ENCODE assay signal across 15 cellular contexts in the genomic region with DNA sequence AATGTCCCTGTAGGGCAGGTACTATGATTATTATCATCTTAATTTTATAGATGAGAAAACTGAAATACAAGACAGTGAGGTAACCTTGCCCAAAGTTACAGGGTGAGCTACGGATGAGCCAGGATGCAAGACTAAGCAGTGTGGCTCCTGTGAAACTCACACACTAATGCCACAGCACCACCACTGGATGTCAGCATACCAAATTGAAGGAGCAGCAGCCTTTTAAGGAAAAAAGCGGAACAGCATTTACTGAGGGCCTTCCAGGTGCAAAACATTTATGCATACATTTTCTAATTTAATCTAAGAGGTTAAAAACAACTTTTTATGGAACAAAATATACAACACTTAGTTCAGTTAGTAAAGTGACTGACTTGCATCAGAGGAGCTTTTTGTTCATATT. TPM values are rescaled to one million over a fixed set of nuclear protein-coding genes. Genes with fewer than 3 reads are reported as not detected.
DNase-seq lines count a peak whose midpoint lies in the region; ATAC-seq and TF ChIP-seq lines count a peak whose summit lies in the region.
"Had no signal": no experiment of that assay in that cellular context is flagged by ENCODE, and none has a peak within 500 bp of the region (broad histone marks: within the 10 kb centered on the region; RNA-seq: fewer than 3 reads in every experiment).

No MANE protein-coding gene starts in this region.

- H3K4me3 Mint-ChIP-seq in neural progenitor cell, result peak overlapping the region; percentile 48
- H3K4me3 Mint-ChIP-seq: stimulated activated effector memory CD8-positive, alpha-beta T cell treated with anti-CD3 and anti-CD28 coated beads, Interleukin-12 subunit alpha, Interleukin-12 subunit beta, amount 100 ng/mL, for 72 hours had no signal

- H3K27me3 ChIP-seq in Panc1 (ENCODE audit: control insufficient read depth, insufficient read depth, low read length) (no peaks in the 10 kb centered on the region), neural progenitor cell (no peaks in the 10 kb centered on the region)
- H3K27me3 ChIP-seq: ovary had no signal

- peaks cover 46% of the 10 kb centered on the region for H3K4me1 Mint-ChIP-seq in neural progenitor cell
- H3K4me1 Mint-ChIP-seq: stimulated activated effector memory CD8-positive, alpha-beta T cell treated with anti-CD3 and anti-CD28 coated beads, Interleukin-12 subunit alpha, Interleukin-12 subunit beta, amount 100 ng/mL, for 72 hours had no signal

- peak; percentile 31 for TF ChIP-seq CTCF in Panc1 (IDR thresholded peaks at IDR 0.05)
- TF ChIP-seq CTCF in neural progenitor cell (IDR thresholded peaks at IDR 0.05), result peak; percentile 51

- no peak overlapping the region for H3K27ac Mint-ChIP-seq in neural progenitor cell
- H3K27ac Mint-ChIP-seq: stimulated activated effector memory CD8-positive, alpha-beta T cell treated with anti-CD3 and anti-CD28 coated beads, Interleukin-12 subunit alpha, Interleukin-12 subunit beta, amount 100 ng/mL, for 72 hours had no signal

- H2AFZ ChIP-seq in neural progenitor cell (replicated peaks), result no peak overlapping the region

- no peak overlapping the region for H3K27ac ChIP-seq in Panc1 (ENCODE audit: low read length)
- peak overlapping the region; percentile 93 for H3K27ac ChIP-seq in epithelial cell of prostate
- no peak overlapping the region for H3K27ac ChIP-seq in neural progenitor cell
- H3K27ac ChIP-seq: ovary, SK-N-MC had no signal

- H3K9me3 ChIP-seq in Panc1 (ENCODE audit: control insufficient read depth, insufficient read depth, low read depth, low read length) (no peaks in the 10 kb centered on the region), neural progenitor cell (ENCODE audit: low read depth) (no peaks in the 10 kb centered on the region)
- H3K9me3 ChIP-seq: ovary had no signal

- POLR2A ChIA-PET in Panc1 (lab: Charles Lee), result no interaction called here

- no peak overlapping the region for H3K4me2 ChIP-seq in neural progenitor cell

- H3K36me3 ChIP-seq in Panc1 (ENCODE audit: control insufficient read depth, insufficient read depth, low read length), result no peaks in the 10 kb centered on the region
- no peaks in the 10 kb centered on the region for H3K36me3 ChIP-seq in neural progenitor cell
- H3K36me3 ChIP-seq: ovary had no signal

- no peak overlapping the region for H3K9ac ChIP-seq in neural progenitor cell

- no peaks in the 10 kb centered on the region for H3K9me3 Mint-ChIP-seq in neural progenitor cell
- H3K9me3 Mint-ChIP-seq: stimulated activated effector memory CD8-positive, alpha-beta T cell treated with anti-CD3 and anti-CD28 coated beads, Interleukin-12 subunit alpha, Interleukin-12 subunit beta, amount 100 ng/mL, for 72 hours had no signal

- H3K27me3 Mint-ChIP-seq in neural progenitor cell (ENCODE audit: insufficient read depth, low read depth), result peaks cover 4% of the 10 kb centered on the region

- CTCF ChIA-PET in Panc1 (lab: Charles Lee), result no interaction called here

- ATAC-seq in Panc1 (no peak; the same call in 1 of the 2 replicates), GM19463 (IDR thresholded peaks at IDR 0.05; ENCODE audit: unreplicated experiment) (no peak), GM21723 (IDR thresholded peaks at IDR 0.05; ENCODE audit: unreplicated experiment) (no peak)
- ATAC-seq: GM12878; left cardiac atrium; stimulated activated effector memory CD8-positive, alpha-beta T cell treated with anti-CD3 and anti-CD28 coated beads, Interleukin-12 subunit alpha, Interleukin-12 subunit beta, amount 100 ng/mL, for 72 hours had no signal

- H3K4me1 ChIP-seq in Panc1 (ENCODE audit: control insufficient read depth, insufficient read depth, low read length), result no peaks in the 10 kb centered on the region
- H3K4me1 ChIP-seq in neural progenitor cell, result peaks cover 18% of the 10 kb centered on the region

- H4K20me1 ChIP-seq in neural progenitor cell (ENCODE audit: low read depth), result no peaks in the 10 kb centered on the region

- H3K79me2 ChIP-seq in neural progenitor cell (ENCODE audit: low read depth), result no peaks in the 10 kb centered on the region

- H3K36me3 Mint-ChIP-seq in neural progenitor cell, result no peaks in the 10 kb centered on the region
- H3K36me3 Mint-ChIP-seq: stimulated activated effector memory CD8-positive, alpha-beta T cell treated with anti-CD3 and anti-CD28 coated beads, Interleukin-12 subunit alpha, Interleukin-12 subunit beta, amount 100 ng/mL, for 72 hours had no signal

- peak; percentile 65 for DNase-seq in ELR (ENCODE audit: low read depth)
- no peak for DNase-seq in Panc1 (ENCODE audit: low read depth, low spot score)
- no peak for DNase-seq in epithelial cell of prostate (ENCODE audit: low read depth, low spot score)
- DNase-seq in neural progenitor cell (ENCODE audit: low spot score), result peak; percentile 54
- DNase-seq in mucosa of gallbladder (ENCODE audit: low spot score), result no peak
- no peak for DNase-seq in stimulated activated naive CD4-positive, alpha-beta T cell treated with Interleukin-2 at 50 U/mL for 16 hours (lab: John Stamatoyannopoulos, UW)
- DNase-seq: activated T-cell treated with anti-CD3 and anti-CD28 coated beads, Interleukin-2, amount 50 U/mL, for 48 hours; DMS153; left cardiac atrium; ovary had no signal

- H3F3A ChIP-seq in neural progenitor cell (ENCODE audit: low read depth), result no peaks in the 10 kb centered on the region

- in situ Hi-C loops in Panc1 (cut with HindIII; ENCODE audit: low pct_unique_long_range_greater_than_20kb, low sequenced_read_pairs), result no loop called here

- intact Hi-C loops in Panc1 (cut with micrococcal nuclease; ENCODE audit: unreplicated experiment), result no loop called here

- no TSS peak for BruUV-seq in Panc1 (replicated peaks; lab: Mats Ljungman, UMichigan)

- H3K4me3 ChIP-seq in Panc1 (ENCODE audit: low read depth in 2 of 2, low read length in 2 of 2) (no peak overlapping the region), neural progenitor cell (no peak overlapping the region)
- H3K4me3 ChIP-seq: GM12878, ovary, SK-N-MC had no signal

RNA-seq across cellular contexts. Expression of a gene that starts 41.7 kb away (rescaled TPM):
- 0.39 TPM for total RNA-seq in Panc1 (2021; ENCODE audit: unreplicated experiment)
- 3.7 TPM for polyA plus RNA-seq in Panc1 (2012; ENCODE audit: insufficient read length)
- total RNA-seq in neural progenitor cell (ENCODE audit: low replicate concordance), result 0.67 and 0.74 TPM in 2 replicates
- total RNA-seq in mucosa of gallbladder, result 7.3 TPM

Comparison
In these comparisons a context has a peak if more than half of its experiments do, and no peak if none do; other contexts are left out.
1. DNase-seq: peak in ELR (single experiment) and neural progenitor cell (single experiment); none in Panc1 (single experiment), epithelial cell of prostate (single experiment), mucosa of gallbladder (single experiment) and stimulated activated naive CD4-positive, alpha-beta T cell treated with Interleukin-2 at 50 U/mL for 16 hours (single experiment).